Comparison of ENCODE assay signal across 1 cellular context in the genomic region with DNA sequence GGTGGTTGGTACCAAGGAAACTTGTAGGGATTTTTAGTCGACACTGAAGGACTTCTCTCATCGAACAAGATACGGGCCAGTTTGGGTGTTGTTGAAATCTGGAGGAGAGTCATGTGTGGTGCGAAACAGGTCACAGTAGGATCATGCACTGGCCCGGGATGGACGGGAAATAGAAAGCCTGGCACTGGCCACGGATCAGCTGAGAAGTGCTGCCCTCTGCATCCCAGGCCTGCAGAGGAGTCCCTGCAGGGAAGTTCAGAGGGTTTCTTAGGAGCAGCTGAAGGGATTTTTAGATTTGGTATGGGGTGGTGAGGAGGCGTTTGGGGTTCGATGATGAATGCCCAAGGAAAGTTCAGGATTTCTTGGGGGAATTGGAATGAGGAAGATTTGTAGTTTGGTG.
TF ChIP-seq lines count a peak whose summit lies in the region.

No MANE protein-coding gene starts in this region.

TF ChIP-seq in WTC11, 78 proteins besides CTCF, POLR2A, EP300 and RAD21 (continued from another document):
- TF ChIP-seq, protein P1, sequence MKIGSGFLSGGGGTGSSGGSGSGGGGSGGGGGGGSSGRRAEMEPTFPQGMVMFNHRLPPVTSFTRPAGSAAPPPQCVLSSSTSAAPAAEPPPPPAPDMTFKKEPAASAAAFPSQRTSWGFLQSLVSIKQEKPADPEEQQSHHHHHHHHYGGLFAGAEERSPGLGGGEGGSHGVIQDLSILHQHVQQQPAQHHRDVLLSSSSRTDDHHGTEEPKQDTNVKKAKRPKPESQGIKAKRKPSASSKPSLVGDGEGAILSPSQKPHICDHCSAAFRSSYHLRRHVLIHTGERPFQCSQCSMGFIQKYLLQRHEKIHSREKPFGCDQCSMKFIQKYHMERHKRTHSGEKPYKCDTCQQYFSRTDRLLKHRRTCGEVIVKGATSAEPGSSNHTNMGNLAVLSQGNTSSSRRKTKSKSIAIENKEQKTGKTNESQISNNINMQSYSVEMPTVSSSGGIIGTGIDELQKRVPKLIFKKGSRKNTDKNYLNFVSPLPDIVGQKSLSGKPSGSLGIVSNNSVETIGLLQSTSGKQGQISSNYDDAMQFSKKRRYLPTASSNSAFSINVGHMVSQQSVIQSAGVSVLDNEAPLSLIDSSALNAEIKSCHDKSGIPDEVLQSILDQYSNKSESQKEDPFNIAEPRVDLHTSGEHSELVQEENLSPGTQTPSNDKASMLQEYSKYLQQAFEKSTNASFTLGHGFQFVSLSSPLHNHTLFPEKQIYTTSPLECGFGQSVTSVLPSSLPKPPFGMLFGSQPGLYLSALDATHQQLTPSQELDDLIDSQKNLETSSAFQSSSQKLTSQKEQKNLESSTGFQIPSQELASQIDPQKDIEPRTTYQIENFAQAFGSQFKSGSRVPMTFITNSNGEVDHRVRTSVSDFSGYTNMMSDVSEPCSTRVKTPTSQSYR (CRISPR knock-in tag; IDR thresholded peaks at IDR 0.05) = no peak
- TF ChIP-seq TP53 (CRISPR knock-in tag; IDR thresholded peaks at IDR 0.05) = no peak
- no peak for TF ChIP-seq NFATC4 (CRISPR knock-in tag; IDR thresholded peaks at IDR 0.05)
- TF ChIP-seq, protein P2, sequence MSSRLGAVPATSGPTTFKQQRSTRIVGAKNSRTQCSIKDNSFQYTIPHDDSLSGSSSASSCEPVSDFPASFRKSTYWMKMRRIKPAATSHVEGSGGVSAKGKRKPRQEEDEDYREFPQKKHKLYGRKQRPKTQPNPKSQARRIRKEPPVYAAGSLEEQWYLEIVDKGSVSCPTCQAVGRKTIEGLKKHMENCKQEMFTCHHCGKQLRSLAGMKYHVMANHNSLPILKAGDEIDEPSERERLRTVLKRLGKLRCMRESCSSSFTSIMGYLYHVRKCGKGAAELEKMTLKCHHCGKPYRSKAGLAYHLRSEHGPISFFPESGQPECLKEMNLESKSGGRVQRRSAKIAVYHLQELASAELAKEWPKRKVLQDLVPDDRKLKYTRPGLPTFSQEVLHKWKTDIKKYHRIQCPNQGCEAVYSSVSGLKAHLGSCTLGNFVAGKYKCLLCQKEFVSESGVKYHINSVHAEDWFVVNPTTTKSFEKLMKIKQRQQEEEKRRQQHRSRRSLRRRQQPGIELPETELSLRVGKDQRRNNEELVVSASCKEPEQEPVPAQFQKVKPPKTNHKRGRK (CRISPR knock-in tag; IDR thresholded peaks at IDR 0.05; ENCODE audit: borderline replicate concordance) = no peak
- no peak for TF ChIP-seq ZBTB21 (CRISPR knock-in tag; IDR thresholded peaks at IDR 0.05; ENCODE audit: borderline replicate concordance)
- TF ChIP-seq, protein P3, sequence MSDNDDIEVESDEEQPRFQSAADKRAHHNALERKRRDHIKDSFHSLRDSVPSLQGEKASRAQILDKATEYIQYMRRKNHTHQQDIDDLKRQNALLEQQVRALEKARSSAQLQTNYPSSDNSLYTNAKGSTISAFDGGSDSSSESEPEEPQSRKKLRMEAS (CRISPR knock-in tag; IDR thresholded peaks at IDR 0.05) = no peak
- TF ChIP-seq ZNF219 (CRISPR knock-in tag; IDR thresholded peaks at IDR 0.05; ENCODE audit: borderline replicate concordance) = no peak
- no peak for TF ChIP-seq ZNF416 (CRISPR knock-in tag; IDR thresholded peaks at IDR 0.05)
- no peak for TF ChIP-seq TEAD4 (CRISPR knock-in tag; IDR thresholded peaks at IDR 0.05)
- TF ChIP-seq, protein P4, sequence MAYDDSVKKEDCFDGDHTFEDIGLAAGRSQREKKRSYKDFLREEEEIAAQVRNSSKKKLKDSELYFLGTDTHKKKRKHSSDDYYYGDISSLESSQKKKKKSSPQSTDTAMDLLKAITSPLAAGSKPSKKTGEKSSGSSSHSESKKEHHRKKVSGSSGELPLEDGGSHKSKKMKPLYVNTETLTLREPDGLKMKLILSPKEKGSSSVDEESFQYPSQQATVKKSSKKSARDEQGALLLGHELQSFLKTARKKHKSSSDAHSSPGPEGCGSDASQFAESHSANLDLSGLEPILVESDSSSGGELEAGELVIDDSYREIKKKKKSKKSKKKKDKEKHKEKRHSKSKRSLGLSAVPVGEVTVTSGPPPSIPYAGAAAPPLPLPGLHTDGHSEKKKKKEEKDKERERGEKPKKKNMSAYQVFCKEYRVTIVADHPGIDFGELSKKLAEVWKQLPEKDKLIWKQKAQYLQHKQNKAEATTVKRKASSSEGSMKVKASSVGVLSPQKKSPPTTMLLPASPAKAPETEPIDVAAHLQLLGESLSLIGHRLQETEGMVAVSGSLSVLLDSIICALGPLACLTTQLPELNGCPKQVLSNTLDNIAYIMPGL (CRISPR knock-in tag; IDR thresholded peaks at IDR 0.05) = no peak
- TF ChIP-seq FOXP1 (CRISPR knock-in tag; IDR thresholded peaks at IDR 0.05; ENCODE audit: borderline replicate concordance) = no peak
- TF ChIP-seq, protein P5, sequence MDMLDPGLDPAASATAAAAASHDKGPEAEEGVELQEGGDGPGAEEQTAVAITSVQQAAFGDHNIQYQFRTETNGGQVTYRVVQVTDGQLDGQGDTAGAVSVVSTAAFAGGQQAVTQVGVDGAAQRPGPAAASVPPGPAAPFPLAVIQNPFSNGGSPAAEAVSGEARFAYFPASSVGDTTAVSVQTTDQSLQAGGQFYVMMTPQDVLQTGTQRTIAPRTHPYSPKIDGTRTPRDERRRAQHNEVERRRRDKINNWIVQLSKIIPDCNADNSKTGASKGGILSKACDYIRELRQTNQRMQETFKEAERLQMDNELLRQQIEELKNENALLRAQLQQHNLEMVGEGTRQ (CRISPR knock-in tag; IDR thresholded peaks at IDR 0.05) = no peak
- TF ChIP-seq, protein P6, sequence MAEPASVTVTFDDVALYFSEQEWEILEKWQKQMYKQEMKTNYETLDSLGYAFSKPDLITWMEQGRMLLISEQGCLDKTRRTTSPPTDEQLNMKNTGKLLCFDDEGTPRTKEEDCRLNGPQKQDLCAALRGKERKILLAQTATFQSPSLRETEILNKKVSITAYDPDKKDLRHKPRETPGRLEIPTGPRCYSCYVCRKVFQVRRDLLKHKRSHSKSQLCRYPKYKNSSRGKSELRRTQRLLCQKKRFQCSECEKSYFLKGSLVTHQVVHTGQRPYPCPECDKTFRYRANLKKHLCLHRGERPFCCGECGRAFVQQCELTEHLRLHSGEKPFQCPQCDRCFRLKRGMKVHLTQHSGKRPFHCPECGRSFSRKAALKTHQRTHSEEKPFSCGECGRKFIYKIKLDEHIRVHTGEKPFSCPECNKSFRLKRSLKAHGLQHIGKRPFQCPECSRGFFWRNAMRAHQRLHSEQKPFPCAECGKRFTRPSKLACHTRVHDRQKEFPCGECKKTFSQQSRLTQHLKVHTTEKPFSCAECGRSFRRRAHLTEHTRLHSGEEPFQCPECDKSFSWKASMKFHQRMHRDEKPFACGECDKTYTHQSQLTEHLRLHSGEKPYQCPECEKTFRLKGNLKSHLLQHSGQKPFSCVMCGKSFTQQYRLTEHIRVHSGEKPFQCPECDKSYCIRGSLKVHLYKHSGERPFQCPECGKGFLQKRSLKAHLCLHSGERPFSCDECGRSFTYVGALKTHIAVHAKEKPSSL (CRISPR knock-in tag; conservative IDR thresholded peaks at IDR 0.05) = no peak
- TF ChIP-seq, protein P7, sequence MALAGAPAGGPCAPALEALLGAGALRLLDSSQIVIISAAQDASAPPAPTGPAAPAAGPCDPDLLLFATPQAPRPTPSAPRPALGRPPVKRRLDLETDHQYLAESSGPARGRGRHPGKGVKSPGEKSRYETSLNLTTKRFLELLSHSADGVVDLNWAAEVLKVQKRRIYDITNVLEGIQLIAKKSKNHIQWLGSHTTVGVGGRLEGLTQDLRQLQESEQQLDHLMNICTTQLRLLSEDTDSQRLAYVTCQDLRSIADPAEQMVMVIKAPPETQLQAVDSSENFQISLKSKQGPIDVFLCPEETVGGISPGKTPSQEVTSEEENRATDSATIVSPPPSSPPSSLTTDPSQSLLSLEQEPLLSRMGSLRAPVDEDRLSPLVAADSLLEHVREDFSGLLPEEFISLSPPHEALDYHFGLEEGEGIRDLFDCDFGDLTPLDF (CRISPR knock-in tag; IDR thresholded peaks at IDR 0.05) = no peak
